In the genomic region with DNA sequence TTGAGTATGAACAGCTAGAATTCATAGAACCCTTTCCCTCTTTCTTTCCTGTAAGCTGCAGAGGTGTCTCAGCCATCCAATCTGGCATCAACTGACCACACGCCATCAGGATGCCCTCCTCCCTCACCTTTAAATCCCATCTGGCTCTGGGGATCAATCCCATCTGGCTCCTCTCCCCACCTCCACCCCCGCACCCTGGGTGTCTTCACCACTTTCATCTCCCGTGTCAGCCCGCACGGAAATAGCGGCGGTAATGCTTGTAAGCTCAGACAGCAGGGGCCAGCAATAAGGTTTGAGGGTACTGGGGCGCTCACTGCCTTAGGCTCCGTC, we compare ENCODE assay signal across 1 cellular context.
TF ChIP-seq lines count a peak whose summit lies in the region.

No MANE protein-coding gene starts in this region.

TF ChIP-seq in SK-N-SH, 30 proteins besides CTCF, POLR2A, EP300 and RAD21 (continued from another document):
- TF ChIP-seq TEAD4 (IDR thresholded peaks at IDR 0.05; ENCODE audit: borderline replicate concordance, insufficient read depth) (no peak), TCF12 (IDR thresholded peaks at IDR 0.05) (no peak), RCOR1 (IDR thresholded peaks at IDR 0.05; ENCODE audit: low read length) (no peak), EZH2phosphoT487 (IDR thresholded peaks at IDR 0.05; ENCODE audit: borderline replicate concordance, low read depth) (no peak), ELF1 (IDR thresholded peaks at IDR 0.05) (no peak), FOXJ3 (CRISPR knock-in tag; IDR thresholded peaks at IDR 0.05) (no peak), NRF1 (IDR thresholded peaks at IDR 0.05; ENCODE audit: low read depth, low read length) (no peak), MEF2A (IDR thresholded peaks at IDR 0.05; ENCODE audit: borderline replicate concordance, low read depth) (no peak)
- TF ChIP-seq, protein P1, sequence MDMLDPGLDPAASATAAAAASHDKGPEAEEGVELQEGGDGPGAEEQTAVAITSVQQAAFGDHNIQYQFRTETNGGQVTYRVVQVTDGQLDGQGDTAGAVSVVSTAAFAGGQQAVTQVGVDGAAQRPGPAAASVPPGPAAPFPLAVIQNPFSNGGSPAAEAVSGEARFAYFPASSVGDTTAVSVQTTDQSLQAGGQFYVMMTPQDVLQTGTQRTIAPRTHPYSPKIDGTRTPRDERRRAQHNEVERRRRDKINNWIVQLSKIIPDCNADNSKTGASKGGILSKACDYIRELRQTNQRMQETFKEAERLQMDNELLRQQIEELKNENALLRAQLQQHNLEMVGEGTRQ (IDR thresholded peaks at IDR 0.05; ENCODE audit: borderline replicate concordance, low read depth, low read length), result no peak
- TF ChIP-seq, protein P2, sequence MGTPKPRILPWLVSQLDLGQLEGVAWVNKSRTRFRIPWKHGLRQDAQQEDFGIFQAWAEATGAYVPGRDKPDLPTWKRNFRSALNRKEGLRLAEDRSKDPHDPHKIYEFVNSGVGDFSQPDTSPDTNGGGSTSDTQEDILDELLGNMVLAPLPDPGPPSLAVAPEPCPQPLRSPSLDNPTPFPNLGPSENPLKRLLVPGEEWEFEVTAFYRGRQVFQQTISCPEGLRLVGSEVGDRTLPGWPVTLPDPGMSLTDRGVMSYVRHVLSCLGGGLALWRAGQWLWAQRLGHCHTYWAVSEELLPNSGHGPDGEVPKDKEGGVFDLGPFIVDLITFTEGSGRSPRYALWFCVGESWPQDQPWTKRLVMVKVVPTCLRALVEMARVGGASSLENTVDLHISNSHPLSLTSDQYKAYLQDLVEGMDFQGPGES (IDR thresholded peaks at IDR 0.05; ENCODE audit: low read depth, low read length), result no peak
